17 cellular contexts compared by ENCODE assay signal in genomic region chr16:84686702-84687298, GRCh38. TPM values are rescaled to one million over a fixed set of nuclear protein-coding genes. Genes with fewer than 3 reads are reported as not detected.
A peak's percentile ranks its signal among the peaks of the same experiment; 100 is the strongest.
DNase-seq lines count a peak whose midpoint lies in the region; ATAC-seq and TF ChIP-seq lines count a peak whose summit lies in the region.
"Had no signal": no experiment of that assay in that cellular context is flagged by ENCODE, and none has a peak within 500 bp of the region (broad histone marks: within the 10 kb centered on the region; RNA-seq: fewer than 3 reads in every experiment).

No MANE protein-coding gene starts in this region.

- intact Hi-C loops in A673 (cut with micrococcal nuclease; ENCODE audit: unreplicated experiment): no loop called here

- ATAC-seq in HG02759 (IDR thresholded peaks at IDR 0.05; ENCODE audit: unreplicated experiment) (no peak), GM21737 (IDR thresholded peaks at IDR 0.05; ENCODE audit: unreplicated experiment) (no peak)
- ATAC-seq: GM23338, Right ventricle myocardium inferior had no signal

- in situ Hi-C loops in Caki2 (cut with HindIII; ENCODE audit: low pct_unique_long_range_greater_than_20kb, low sequenced_read_pairs): no loop called here

- no peaks in the 10 kb centered on the region for H3K36me3 ChIP-seq in A673 (ENCODE audit: insufficient read depth, low read length, poor library complexity, severe bottlenecking)
- H3K36me3 ChIP-seq: left ventricle myocardium inferior had no signal

- peak; percentile 12 for DNase-seq in A673 (ENCODE audit: low spot score)
- peak; percentile 36 for DNase-seq in Caki2 (ENCODE audit: low read depth)
- peak; percentile 28 for DNase-seq in NB4 (ENCODE audit: low read depth)
- DNase-seq in kidney tubule cell (ENCODE audit: low spot score): peak; percentile 26
- no peak for DNase-seq in RPMI8226
- no peak for DNase-seq in NCI-H2107 treated with DMSO at 0.1 percent for 48 hours (lab: John Stamatoyannopoulos, UW; ENCODE audit: unreplicated experiment)
- DNase-seq: activated CD8-positive, alpha-beta memory T cell treated with anti-CD3 and anti-CD28 coated beads, Interleukin-2, amount 50 U/mL, for 48 hours; activated naive CD4-positive, alpha-beta T cell treated with Interleukin-2 at 50 U/mL for 16 hours; effector memory CD4-positive, alpha-beta T cell; left ventricle myocardium inferior; NCI-H2029 treated with DMSO at 0.1 percent for 48 hours; nucleus accumbens; SW 1271 had no signal

- no peak for TF ChIP-seq POLR2A in NB4 (IDR thresholded peaks at IDR 0.05; ENCODE audit: extremely low read depth, insufficient read length)

- CTCF ChIA-PET in A673 (lab: Charles Lee): no interaction called here

- TF ChIP-seq CTCF in A673 (conservative IDR thresholded peaks at IDR 0.05; ENCODE audit: low read depth, low read length): no peak
- no peak for TF ChIP-seq CTCF in NB4 (IDR thresholded peaks at IDR 0.05; ENCODE audit: low read depth, low read length)

- no peaks in the 10 kb centered on the region for H3K9me3 ChIP-seq in A673 (ENCODE audit: low read depth, low read length, poor library complexity, severe bottlenecking)
- H3K9me3 ChIP-seq: left ventricle myocardium inferior had no signal

- POLR2A ChIA-PET in A673 (lab: Charles Lee; ENCODE audit: low non-redundant PET): interaction anchor here (0.6 kb wide), 1 partner anchor 580 kb away, joined by 5 read pairs; no protein-coding TSS in a partner anchor

- no peaks in the 10 kb centered on the region for H3K27me3 ChIP-seq in A673 (replicated peaks; ENCODE audit: insufficient read depth, low read depth, low read length, poor library complexity)

- H3K4me1 ChIP-seq in A673 (ENCODE audit: insufficient read depth, low read length, poor library complexity, severe bottlenecking): no peaks in the 10 kb centered on the region
- H3K4me1 ChIP-seq: left ventricle myocardium inferior had no signal

- BruUV-seq in A673 (replicated peaks; lab: Mats Ljungman, UMichigan): no TSS peak

- no peak overlapping the region for H3K27ac ChIP-seq in A673 (ENCODE audit: low read depth, low read length, poor library complexity, severe bottlenecking)
- H3K27ac ChIP-seq: left ventricle myocardium inferior had no signal

- H3K4me3 ChIP-seq in A673 (ENCODE audit: low read depth, low read length, poor library complexity, severe bottlenecking): no peak overlapping the region
- H3K4me3 ChIP-seq in NB4 (ENCODE audit: low read depth, low read length): no peak overlapping the region
- H3K4me3 ChIP-seq: GM23338, left ventricle myocardium inferior had no signal

RNA-seq across cellular contexts. Expression of gene USP10, which starts 13.0 kb away (rescaled TPM):
- total RNA-seq in A673 (2021): 165 and 171 TPM in 2 replicates
- 45.3 and 57.0 TPM in 2 replicates for total RNA-seq in Caki2 (2014; rRNA removed; shearing (Covaris generic); ENCODE audit: low replicate concordance)

RNA-seq across cellular contexts. Expression of gene KLHL36, which starts 38.5 kb away (rescaled TPM):
- 22.0 and 27.2 TPM in 2 replicates for total RNA-seq in A673 (2021)
- 48.2 and 56.6 TPM in 2 replicates for total RNA-seq in Caki2 (2014; rRNA removed; shearing (Covaris generic); ENCODE audit: low replicate concordance)

Comparison
In these comparisons a context has a peak if more than half of its experiments do, and no peak if none do; other contexts are left out.
1. DNase-seq: peak in A673 (single experiment), Caki2 (single experiment), NB4 (single experiment) and kidney tubule cell (single experiment); none in RPMI8226 (single experiment) and NCI-H2107 treated with DMSO at 0.1 percent for 48 hours (single experiment).